In genomic region chr9:125910286-125910685, GRCh38 we compare ENCODE assay signal across 27 cellular contexts.
"Had no signal": no experiment of that assay in that cellular context is flagged by ENCODE, and none has a peak within 500 bp of the region (broad histone marks: within the 10 kb centered on the region; RNA-seq: fewer than 3 reads in every experiment).

No MANE protein-coding gene starts in this region.

- H3K36me3 ChIP-seq: colonic mucosa, esophagus squamous epithelium, left lung, lower lobe of right lung, neural progenitor cell, right atrium auricular region, uterus had no signal

- H3K4me3 ChIP-seq: colonic mucosa, esophagus squamous epithelium, left lung, lower lobe of right lung, neural progenitor cell, psoas muscle, right atrium auricular region, smooth muscle cell, uterus had no signal

- H3K4me1 ChIP-seq: colonic mucosa, esophagus squamous epithelium, left lung, lower lobe of right lung, psoas muscle had no signal

- DNase-seq: activated CD4-positive, alpha-beta T cell treated with anti-CD3 and anti-CD28 coated beads for 36 hours; activated CD4-positive, alpha-beta T cell treated with anti-CD3 and anti-CD28 coated beads, Interleukin-2, amount 50 U/mL, for 4 hours; activated CD4-positive, CD25-positive, alpha-beta regulatory T cell; activated effector memory CD4-positive, alpha-beta T cell treated with Interleukin-2 at 50 U/mL for 16 hours; activated naive CD4-positive, alpha-beta T cell treated with Interleukin-2 at 50 U/mL for 16 hours; anterior cingulate cortex; cerebellar nuclear complex; colonic mucosa; effector CD8-positive, alpha-beta T cell; esophagus squamous epithelium; left lung; lower lobe of right lung; mesenchymal stem cell; naive thymus-derived CD8-positive, alpha-beta T cell; occipital lobe; psoas muscle; stimulated activated CD4-positive, alpha-beta T cell treated with anti-CD3 and anti-CD28 coated beads, Interleukin-1b, Interleukin-23, amount 100 ng/mL, for 48 hours; stimulated activated CD4-positive, alpha-beta T cell treated with anti-CD3 and anti-CD28 coated beads, Interleukin-4, amount 100 ng/mL, for 4 hours; stimulated activated CD8-positive, alpha-beta memory T cell treated with anti-CD3 and anti-CD28 coated beads, Interleukin-4, amount 100 ng/mL, for 48 hours; stimulated activated naive CD8-positive, alpha-beta T cell treated with anti-CD3 and anti-CD28 coated beads, Interleukin-15, amount 100 ng/mL, for 72 hours; substantia nigra; uterus had no signal

- H3K9me3 ChIP-seq: colonic mucosa, esophagus squamous epithelium, left lung, lower lobe of right lung, psoas muscle, right atrium auricular region, uterus had no signal

- H3K27ac ChIP-seq: colonic mucosa, epithelial cell of prostate, esophagus squamous epithelium, left lung, lower lobe of right lung, neural progenitor cell, parathyroid adenoma, psoas muscle, right atrium auricular region, uterus had no signal
